ENCODE assay signal across 25 cellular contexts in genomic region chr10:119282446-119282845, GRCh38.
DNase-seq lines count a peak whose midpoint lies in the region; ATAC-seq and TF ChIP-seq lines count a peak whose summit lies in the region.
"Had no signal": no experiment of that assay in that cellular context is flagged by ENCODE, and none has a peak within 500 bp of the region (broad histone marks: within the 10 kb centered on the region; RNA-seq: fewer than 3 reads in every experiment).

No MANE protein-coding gene starts in this region.

- peak overlapping the region; percentile 7 for H3K27ac Mint-ChIP-seq in activated CD4-positive, alpha-beta T cell treated with anti-CD3 and anti-CD28 coated beads, Interleukin-2, amount 10 ng/mL, durations not matched to agents 24 days and 14 days
- H3K27ac Mint-ChIP-seq: activated naive CD8-positive, alpha-beta T cell treated with anti-CD3 and anti-CD28 coated beads, Interleukin-2, amount 50 U/mL, for 24 hours; activated T-cell treated with anti-CD3 and anti-CD28 coated beads, Interleukin-2, amount 50 U/mL, for 72 hours had no signal

- peaks cover 38% of the 10 kb centered on the region for H3K79me1 ChIP-seq in mesenchymal stem cell (replicated peaks; ENCODE audit: low read length, poor library complexity, severe bottlenecking)

- no peak overlapping the region for H2AFZ ChIP-seq in mesenchymal stem cell (ENCODE audit: low read depth, low read length)

- no peak overlapping the region for H2BK12ac ChIP-seq in mesenchymal stem cell (ENCODE audit: low read length in 2 of 2)

- H3K18ac ChIP-seq in mesenchymal stem cell (ENCODE audit: low read depth in 1 of 2, low read length in 2 of 2), result no peak overlapping the region

- H4K91ac ChIP-seq in mesenchymal stem cell (ENCODE audit: low read length), result peak overlapping the region; percentile 34

- H3K23ac ChIP-seq in mesenchymal stem cell (ENCODE audit: low read length in 2 of 2), result no peak overlapping the region

- no peaks in the 10 kb centered on the region for H3K9me3 ChIP-seq in WERI-Rb-1 (ENCODE audit: severe bottlenecking)
- H3K9me3 ChIP-seq in mesenchymal stem cell (ENCODE audit: control insufficient read depth, low read length), result no peaks in the 10 kb centered on the region
- H3K9me3 ChIP-seq in stomach, result no peaks in the 10 kb centered on the region
- H3K9me3 ChIP-seq: A549, mucosa of descending colon, right lobe of liver had no signal

- H3K27me3 Mint-ChIP-seq in activated CD4-positive, alpha-beta T cell treated with anti-CD3 and anti-CD28 coated beads, Interleukin-2, amount 10 ng/mL, durations not matched to agents 24 days and 14 days, result no peaks in the 10 kb centered on the region
- H3K27me3 Mint-ChIP-seq: activated naive CD8-positive, alpha-beta T cell treated with anti-CD3 and anti-CD28 coated beads, Interleukin-2, amount 50 U/mL, for 24 hours; CD4-positive, alpha-beta memory T cell had no signal

- TF ChIP-seq CTCF in WERI-Rb-1 (IDR thresholded peaks at IDR 0.05; ENCODE audit: low read depth, low read length), result no peak
- TF ChIP-seq CTCF in stomach (IDR thresholded peaks at IDR 0.05), result no peak

- no peak overlapping the region for H3K4me3 Mint-ChIP-seq in activated CD4-positive, alpha-beta T cell treated with anti-CD3 and anti-CD28 coated beads, Interleukin-2, amount 10 ng/mL, durations not matched to agents 24 days and 14 days
- H3K4me3 Mint-ChIP-seq: activated naive CD8-positive, alpha-beta T cell treated with anti-CD3 and anti-CD28 coated beads, Interleukin-2, amount 50 U/mL, for 24 hours; activated T-cell treated with anti-CD3 and anti-CD28 coated beads, Interleukin-2, amount 50 U/mL, for 72 hours had no signal

- H3K4me1 ChIP-seq in mesenchymal stem cell (ENCODE audit: control insufficient read depth, insufficient read depth, low read depth, low read length) (peaks cover 29% of the 10 kb centered on the region), stomach (peaks cover 60 to 81% (median 70%) of the 10 kb centered on the region in 4 donors)

- peak overlapping the region; percentile 93 for H3K27ac ChIP-seq in WERI-Rb-1
- no peak overlapping the region for H3K27ac ChIP-seq in mesenchymal stem cell (ENCODE audit: low read length, poor library complexity, severe bottlenecking)
- H3K27ac ChIP-seq in stomach, result peak overlapping the region in 4 of 5 donors; percentile 41 to 87 (median 66)

- no peak overlapping the region for H3K4me2 ChIP-seq in mesenchymal stem cell (ENCODE audit: low read length, poor library complexity, severe bottlenecking)
- H3K4me2 ChIP-seq: A549 had no signal

- no peak for TF ChIP-seq POLR2A in stomach (IDR thresholded peaks at IDR 0.05)

- H3K4me3 ChIP-seq in WERI-Rb-1 (ENCODE audit: low read depth, low read length) (no peak overlapping the region), mesenchymal stem cell (ENCODE audit: insufficient read depth in 1 of 2, low read depth in 1 of 2, low read length in 2 of 2) (no peak overlapping the region), stomach (no peak overlapping the region)
- H3K4me3 ChIP-seq: A549, mucosa of descending colon, right lobe of liver had no signal

- H3K4ac ChIP-seq in mesenchymal stem cell (ENCODE audit: low read depth in 1 of 2, low read length in 2 of 2), result no peak overlapping the region

- no peak overlapping the region for H2BK15ac ChIP-seq in mesenchymal stem cell (ENCODE audit: low read depth, poor library complexity, severe bottlenecking)

- peaks cover 2% of the 10 kb centered on the region; the same call in 1 of the 2 replicates for H3K36me3 ChIP-seq in WERI-Rb-1
- peaks cover 0 to 4% of the 10 kb centered on the region in 2 experiments for H3K36me3 ChIP-seq in mesenchymal stem cell (ENCODE audit: control insufficient read depth in 1 of 2, insufficient read depth in 2 of 2, low read depth in 1 of 2, low read length in 2 of 2)
- H3K36me3 ChIP-seq in stomach, result no peaks in the 10 kb centered on the region
- H3K36me3 ChIP-seq: right lobe of liver had no signal

- intact Hi-C loops in activated CD4-positive, alpha-beta T cell treated with anti-CD3 and anti-CD28 coated beads, Interleukin-2, amount 10 ng/mL, durations not matched to agents 24 days and 14 days (cut with micrococcal nuclease), result no loop called here
- intact Hi-C loops in stomach (cut with DNase I; ENCODE audit: low total_unique reads), result no loop called here

- no peak overlapping the region for H3K14ac ChIP-seq in mesenchymal stem cell (ENCODE audit: low read length in 2 of 2)

- no peak for DNase-seq in activated CD4-positive, alpha-beta T cell treated with anti-CD3 and anti-CD28 coated beads, Interleukin-2, amount 10 ng/mL, durations not matched to agents 24 days and 14 days
- no peak for DNase-seq in activated CD4-positive, alpha-beta T cell treated with anti-CD3 and anti-CD28 coated beads, Interleukin-2, amount 50 U/mL, for 4 hours
- peak; percentile 50 for DNase-seq in WERI-Rb-1
- DNase-seq in mesenchymal stem cell, result no peak
- DNase-seq in stomach, result no peak
- no peak for DNase-seq in SW 1271 (lab: John Stamatoyannopoulos, UW)
- no peak for DNase-seq in hippocampal formation (lab: John Stamatoyannopoulos, UW)
- DNase-seq: activated CD4-positive, CD25-positive, alpha-beta regulatory T cell; activated CD8-positive, alpha-beta memory T cell treated with anti-CD3 and anti-CD28 coated beads for 24 hours; activated naive CD8-positive, alpha-beta T cell treated with anti-CD3 and anti-CD28 coated beads, Interleukin-2, amount 50 U/mL, for 24 hours; activated T-cell treated with anti-CD3 and anti-CD28 coated beads, Interleukin-2, amount 50 U/mL, for 72 hours; CD4-positive, alpha-beta memory T cell; DND-41; foreskin melanocyte; HCEC 1CT; mucosa of descending colon; NCI-H1417; NCI-H526; nucleus accumbens; SHP77; stimulated activated naive CD4-positive, alpha-beta T cell treated with Interleukin-2 at 50 U/mL for 16 hours had no signal

- peak overlapping the region; percentile 30 for H2AK5ac ChIP-seq in mesenchymal stem cell (ENCODE audit: low read length, severe bottlenecking)

- H3K4me1 Mint-ChIP-seq in activated CD4-positive, alpha-beta T cell treated with anti-CD3 and anti-CD28 coated beads, Interleukin-2, amount 10 ng/mL, durations not matched to agents 24 days and 14 days, result peaks cover 56% of the 10 kb centered on the region

- H3K27me3 ChIP-seq in WERI-Rb-1 (ENCODE audit: insufficient read depth, low read depth, severe bottlenecking) (no peaks in the 10 kb centered on the region), mesenchymal stem cell (ENCODE audit: control insufficient read depth in 1 of 2, insufficient read depth in 1 of 2, low read length in 2 of 2) (no peaks in the 10 kb centered on the region), stomach (no peaks in the 10 kb centered on the region)
- H3K27me3 ChIP-seq: right lobe of liver had no signal

- H2BK120ac ChIP-seq in mesenchymal stem cell (ENCODE audit: low read depth, low read length), result no peak overlapping the region

- ATAC-seq in HG03460 (IDR thresholded peaks at IDR 0.05; ENCODE audit: unreplicated experiment), result no peak
- ATAC-seq: A549; activated naive CD8-positive, alpha-beta T cell treated with anti-CD3 and anti-CD28 coated beads, Interleukin-2, amount 50 U/mL, for 24 hours; activated T-cell treated with anti-CD3 and anti-CD28 coated beads, Interleukin-2, amount 50 U/mL, for 72 hours; HepG2; mucosa of descending colon; right lobe of liver had no signal

- H4K8ac ChIP-seq in mesenchymal stem cell (ENCODE audit: low read length), result peak overlapping the region; percentile 57

- no peak overlapping the region for H2BK5ac ChIP-seq in mesenchymal stem cell (ENCODE audit: low read depth, low read length, poor library complexity, severe bottlenecking)

- WGBS in mesenchymal stem cell, result 96% methylated on average over 9 of the region's 9 CpGs
- 94 to 99% (median 95%) methylated on average over 6 to 9 of the region's 9 CpGs for WGBS in stomach, 5 donors

- TF ChIP-seq EP300 in stomach (IDR thresholded peaks at IDR 0.05), result no peak

- H3K9me3 Mint-ChIP-seq in activated CD4-positive, alpha-beta T cell treated with anti-CD3 and anti-CD28 coated beads, Interleukin-2, amount 10 ng/mL, durations not matched to agents 24 days and 14 days, result no peaks in the 10 kb centered on the region
- H3K9me3 Mint-ChIP-seq: activated naive CD8-positive, alpha-beta T cell treated with anti-CD3 and anti-CD28 coated beads, Interleukin-2, amount 50 U/mL, for 24 hours; activated T-cell treated with anti-CD3 and anti-CD28 coated beads, Interleukin-2, amount 50 U/mL, for 72 hours had no signal

- peaks cover 1% of the 10 kb centered on the region for H3K36me3 Mint-ChIP-seq in activated CD4-positive, alpha-beta T cell treated with anti-CD3 and anti-CD28 coated beads, Interleukin-2, amount 10 ng/mL, durations not matched to agents 24 days and 14 days (ENCODE audit: low read depth)
- H3K36me3 Mint-ChIP-seq: CD4-positive, alpha-beta memory T cell had no signal

- peak overlapping the region; percentile 59 for H3K9ac ChIP-seq in mesenchymal stem cell (ENCODE audit: low read length)
